ENCODE assay signal across 8 cellular contexts in the genomic region with DNA sequence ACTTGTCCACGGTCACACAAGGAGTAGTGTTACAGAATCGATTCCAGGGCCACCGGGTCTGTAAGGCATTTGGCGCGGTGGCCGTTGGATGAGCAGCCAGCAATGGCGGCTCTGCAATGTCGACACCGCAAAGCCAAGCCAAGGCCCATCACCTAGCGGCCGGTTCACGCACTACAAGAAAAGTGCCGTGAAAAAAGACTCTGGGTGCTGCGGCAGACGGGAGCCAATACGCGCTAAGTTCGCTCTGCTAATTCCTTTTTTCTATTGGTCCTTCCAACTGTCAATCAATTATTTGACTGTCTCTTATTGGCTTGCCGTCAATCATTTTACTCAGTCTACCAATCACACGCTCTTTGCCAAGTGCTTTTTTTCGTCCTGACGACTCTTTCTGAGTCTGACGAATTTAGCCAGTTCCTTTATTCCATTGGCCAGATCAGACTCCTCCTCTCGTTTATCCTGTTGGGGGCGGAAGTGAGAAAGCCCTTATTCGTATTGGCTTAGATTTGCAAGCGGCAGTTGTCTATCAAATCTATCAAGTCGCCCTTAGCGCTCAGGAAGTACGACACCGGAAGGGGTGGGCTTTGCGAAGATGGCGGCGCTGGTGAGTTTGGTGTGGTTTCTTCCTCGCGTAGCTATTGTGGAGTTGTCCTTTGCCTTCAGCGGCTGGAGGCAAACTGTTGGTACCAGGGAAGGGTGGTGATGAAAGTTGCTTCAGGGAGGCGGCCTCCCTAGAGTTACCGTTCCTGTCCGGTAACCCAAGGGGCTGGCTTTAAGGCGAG. TPM values are rescaled to one million over a fixed set of nuclear protein-coding genes. Genes with fewer than 3 reads are reported as not detected.
DNase-seq lines count a peak whose midpoint lies in the region; ATAC-seq, FAIRE-seq and TF ChIP-seq lines count a peak whose summit lies in the region.

A gene with protein sequence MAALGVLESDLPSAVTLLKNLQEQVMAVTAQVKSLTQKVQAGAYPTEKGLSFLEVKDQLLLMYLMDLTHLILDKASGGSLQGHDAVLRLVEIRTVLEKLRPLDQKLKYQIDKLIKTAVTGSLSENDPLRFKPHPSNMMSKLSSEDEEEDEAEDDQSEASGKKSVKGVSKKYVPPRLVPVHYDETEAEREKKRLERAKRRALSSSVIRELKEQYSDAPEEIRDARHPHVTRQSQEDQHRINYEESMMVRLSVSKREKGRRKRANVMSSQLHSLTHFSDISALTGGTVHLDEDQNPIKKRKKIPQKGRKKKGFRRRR (plus strand): TSS at position 577 of the 779 bp plus-strand sequence. CDS start 13 bp downstream, at position 590.

- dilution Hi-C loops in keratinocyte (cut with MboI; ENCODE audit: extremely low pct_ligation_motif_present, low sequenced_read_pairs), result no loop called here

- no peaks in the 10 kb centered on the region for H4K20me1 ChIP-seq in keratinocyte (ENCODE audit: control insufficient read depth, extremely low read depth, insufficient read depth, low read length)

- no peaks in the 10 kb centered on the region for H3K9me3 ChIP-seq in keratinocyte (ENCODE audit: control insufficient read depth, low read depth, low read length)

- TF ChIP-seq CTCF in keratinocyte (optimal IDR thresholded peaks at IDR 0.05 in 1 of 3, IDR thresholded peaks at IDR 0.05 in 1 of 3, conservative IDR thresholded peaks at IDR 0.05 in 1 of 3; ENCODE audit: extremely low read depth in 1 of 3, insufficient read depth in 2 of 3, low read length in 3 of 3), result peak; percentile 73 to 92 (median 89)

- peak; percentile 97 for FAIRE-seq in keratinocyte (lab: Jason Lieb, UNC)

- H3K27me3 ChIP-seq in keratinocyte (ENCODE audit: control insufficient read depth, extremely low read depth, insufficient read depth, low read length), result no peaks in the 10 kb centered on the region

- peaks cover 6 to 12% of the 10 kb centered on the region in 2 experiments for H3K36me3 ChIP-seq in keratinocyte (ENCODE audit: control insufficient read depth in 2 of 2, extremely low read depth in 1 of 2, insufficient read depth in 2 of 2, low read length in 2 of 2)

- H2AFZ ChIP-seq in keratinocyte (ENCODE audit: control insufficient read depth, low read length), result peak within 1 kb of the TSS; percentile 100

- H3K9me1 ChIP-seq in keratinocyte (ENCODE audit: control insufficient read depth, extremely low read depth, insufficient read depth, low read length), result no peaks in the 10 kb centered on the region

- peaks cover 20% of the 10 kb centered on the region for H3K79me2 ChIP-seq in keratinocyte (ENCODE audit: control insufficient read depth, insufficient read depth, low read length)

- peak; percentile 89 for ATAC-seq in GM19043 (IDR thresholded peaks at IDR 0.05; ENCODE audit: low read depth, unreplicated experiment)
- ATAC-seq in HG03378 (IDR thresholded peaks at IDR 0.05; ENCODE audit: unreplicated experiment), result peak; percentile 95

- H3K4me3 ChIP-seq in keratinocyte (ENCODE audit: control insufficient read depth in 2 of 3, extremely low read depth in 1 of 3, insufficient read depth in 2 of 3, low read depth in 1 of 3, low read length in 3 of 3), result peak within 1 kb of the TSS; percentile 85 to 92 (median 86)

- peak within 1 kb of the TSS; percentile 84 for H3K27ac ChIP-seq in keratinocyte (ENCODE audit: control insufficient read depth, insufficient read depth, low read length)

- peak within 1 kb of the TSS; percentile 90 for H3K9ac ChIP-seq in keratinocyte (ENCODE audit: control insufficient read depth, extremely low read depth, insufficient read depth, low read length)

- peaks cover 11% of the 10 kb centered on the region for H3K4me1 ChIP-seq in keratinocyte (ENCODE audit: control insufficient read depth, extremely low read depth, insufficient read depth, low read length)

- H3K4me2 ChIP-seq in keratinocyte (ENCODE audit: control insufficient read depth, extremely low read depth, insufficient read depth, low read depth, low read length), result peak within 1 kb of the TSS; percentile 89

- peak; percentile 99 for DNase-seq in Ammon's horn (ENCODE audit: low spot score)
- peak; percentile 100 for DNase-seq in NCI-H446 treated with DMSO at 0.1 percent for 48 hours (lab: John Stamatoyannopoulos, UW)
- peak; percentile 90 for DNase-seq in activated CD4-positive, CD25-positive, alpha-beta regulatory T cell treated with anti-CD3 and anti-CD28 coated beads, Interleukin-2, amount 50 U/mL, for 72 hours
- DNase-seq in cerebellum (ENCODE audit: low spot score), result peak; percentile 98
- DNase-seq in keratinocyte (ENCODE audit: low read depth, low spot score), result peak; percentile 99
- peak; percentile 77 to 81 for DNase-seq in stimulated activated CD4-positive, alpha-beta T cell treated with anti-CD3 and anti-CD28 coated beads, Interleukin-15, amount 100 ng/mL, for 1 hour (ENCODE audit: low read depth in 1 of 2, low spot score in 1 of 2)

RNA-seq across cellular contexts. Expression of the gene that starts here (rescaled TPM):
- 33.4 TPM for total RNA-seq in cerebellum
- 42.3 to 58.7 TPM (median 50.6 TPM) in 3 replicates for polyA plus RNA-seq in keratinocyte
- 74.0 TPM for polyA plus RNA-seq in keratinocyte (2011; ENCODE audit: low read depth)
- polyA plus RNA-seq in keratinocyte (2011; cell fraction: cytosol; rRNA removed), result 34.0 and 49.2 TPM in 2 replicates
- 54.1 and 74.9 TPM in 2 replicates for polyA plus RNA-seq in keratinocyte (2011; cell fraction: nucleus; rRNA removed)
- 42.1 and 55.5 TPM in 2 replicates for polyA plus RNA-seq in keratinocyte (2012; ENCODE audit: low replicate concordance)
- 11.3 to 27.9 TPM (median 18.4 TPM) in 3 replicates for polyA minus RNA-seq in keratinocyte
- 11.7 TPM for polyA minus RNA-seq in keratinocyte (2011; cell fraction: cytosol; rRNA and poly(A)+ RNA removed)
- 16.7 and 26.5 TPM in 2 replicates for polyA minus RNA-seq in keratinocyte (2011; cell fraction: nucleus; rRNA and poly(A)+ RNA removed)

Comparison
In these comparisons a context has a peak if more than half of its experiments do, and no peak if none do; other contexts are left out.
1. Peak in every context shown above with its lines: DNase-seq, ATAC-seq, H3K4me3 ChIP-seq and H3K27ac ChIP-seq.